ENCODE assay signal across 18 cellular contexts in genomic region chr7:100882201-100882600, GRCh38. TPM values are rescaled to one million over a fixed set of nuclear protein-coding genes. Genes with fewer than 3 reads are reported as not detected.
DNase-seq lines count a peak whose midpoint lies in the region; ATAC-seq and TF ChIP-seq lines count a peak whose summit lies in the region.
"Had no signal": no experiment of that assay in that cellular context is flagged by ENCODE, and none has a peak within 500 bp of the region (broad histone marks: within the 10 kb centered on the region; RNA-seq: fewer than 3 reads in every experiment).

No MANE protein-coding gene starts in this region.

- no peak overlapping the region for H3K4me3 Mint-ChIP-seq in endodermal cell
- no peak overlapping the region for H3K4me3 Mint-ChIP-seq in CD4-positive, alpha-beta memory T cell

- H3K4me2 ChIP-seq in BLaER1 (no peak overlapping the region), neuronal stem cell (ENCODE audit: insufficient read depth, low read length, poor library complexity, severe bottlenecking) (no peak overlapping the region)

- H3K23ac ChIP-seq in neuronal stem cell (ENCODE audit: low read depth, low read length, poor library complexity) = no peak overlapping the region

- no peak overlapping the region for H3K18ac ChIP-seq in neuronal stem cell (ENCODE audit: low read length)

- H3K4me3 ChIP-seq in BLaER1 (no peak overlapping the region), HEK293 (ENCODE audit: low read depth, low read length) (no peak overlapping the region), endodermal cell (ENCODE audit: low read length) (no peak overlapping the region), neuronal stem cell (ENCODE audit: low read length in 2 of 2) (no peak overlapping the region)
- no peak overlapping the region for H3K4me3 ChIP-seq in CD4-positive, alpha-beta memory T cell (ENCODE audit: low read length in 2 of 2)
- H3K4me3 ChIP-seq: Peyer's patch, SK-N-MC had no signal

- H3K14ac ChIP-seq in neuronal stem cell (ENCODE audit: low read length) = no peak overlapping the region

- no peak overlapping the region for H4K8ac ChIP-seq in neuronal stem cell (ENCODE audit: low read depth, low read length)

- peaks cover 20% of the 10 kb centered on the region for H3K79me1 ChIP-seq in neuronal stem cell (ENCODE audit: low read depth, low read length)

- no peak overlapping the region for H2AK5ac ChIP-seq in neuronal stem cell (ENCODE audit: low read depth, low read length)

- TF ChIP-seq CTCF in HEK293 (tag by site-specific recombination; IDR thresholded peaks at IDR 0.05) = no peak
- TF ChIP-seq CTCF in endodermal cell (conservative IDR thresholded peaks at IDR 0.05) = no peak

- H3K9me3 ChIP-seq in BLaER1 = no peaks in the 10 kb centered on the region
- no peaks in the 10 kb centered on the region for H3K9me3 ChIP-seq in HEK293 (ENCODE audit: control insufficient read depth, insufficient read depth, low read depth, low read length)
- no peaks in the 10 kb centered on the region for H3K9me3 ChIP-seq in endodermal cell (ENCODE audit: control insufficient read depth, low read length)
- no peaks in the 10 kb centered on the region for H3K9me3 ChIP-seq in neuronal stem cell (replicated peaks in 1 of 2; ENCODE audit: control insufficient read depth in 2 of 2, insufficient read depth in 1 of 2, low read depth in 1 of 2, low read length in 2 of 2)
- no peaks in the 10 kb centered on the region for H3K9me3 ChIP-seq in CD4-positive, alpha-beta memory T cell (ENCODE audit: control insufficient read depth in 1 of 2, low read length in 2 of 2)
- H3K9me3 ChIP-seq: Peyer's patch had no signal

- intact Hi-C loops in CD4-positive, alpha-beta memory T cell (cut with micrococcal nuclease) = no loop called here

- H3K36me3 ChIP-seq in BLaER1 (peaks cover 100% of the 10 kb centered on the region), HEK293 (ENCODE audit: control insufficient read depth in 2 of 2, insufficient read depth in 1 of 2, low read length in 2 of 2) (peaks cover 63 to 94% of the 10 kb centered on the region in 2 experiments), endodermal cell (ENCODE audit: control insufficient read depth, insufficient read depth, low read length) (peaks cover 92% of the 10 kb centered on the region), neuronal stem cell (replicated peaks in 1 of 2; ENCODE audit: control insufficient read depth in 2 of 2, insufficient read depth in 2 of 2, low read length in 2 of 2) (peaks cover 65 to 99% of the 10 kb centered on the region in 2 donors)
- H3K36me3 ChIP-seq in CD4-positive, alpha-beta memory T cell (ENCODE audit: insufficient read depth, low read length) = peaks cover 69% of the 10 kb centered on the region

- no peak overlapping the region for H2BK15ac ChIP-seq in neuronal stem cell (ENCODE audit: low read length)

- H3K27me3 Mint-ChIP-seq in endodermal cell (ENCODE audit: insufficient read depth) = no peaks in the 10 kb centered on the region
- no peaks in the 10 kb centered on the region for H3K27me3 Mint-ChIP-seq in CD4-positive, alpha-beta memory T cell

- H2BK12ac ChIP-seq in neuronal stem cell (ENCODE audit: low read length) = no peak overlapping the region

- H3K36me3 Mint-ChIP-seq in endodermal cell (ENCODE audit: low read depth) = peaks cover 91% of the 10 kb centered on the region
- peaks cover 62 to 80% of the 10 kb centered on the region in 2 donors for H3K36me3 Mint-ChIP-seq in CD4-positive, alpha-beta memory T cell

- no peak overlapping the region for H2BK120ac ChIP-seq in neuronal stem cell (ENCODE audit: low read depth, low read length)

- peak overlapping the region; percentile 64; the same call in 1 of the 2 replicates for H3K9ac ChIP-seq in BLaER1
- no peak overlapping the region for H3K9ac ChIP-seq in endodermal cell (ENCODE audit: extremely low read depth, low read length, poor library complexity, severe bottlenecking)
- H3K9ac ChIP-seq in neuronal stem cell (ENCODE audit: low read depth, low read length, poor library complexity) = no peak overlapping the region

- peaks cover 90% of the 10 kb centered on the region for H3K4me1 ChIP-seq in BLaER1
- no peaks in the 10 kb centered on the region for H3K4me1 ChIP-seq in HEK293 (ENCODE audit: control insufficient read depth, insufficient read depth, low read length)
- H3K4me1 ChIP-seq in endodermal cell (ENCODE audit: control insufficient read depth, insufficient read depth, low read length) = no peaks in the 10 kb centered on the region
- peaks cover 0 to 8% of the 10 kb centered on the region in 2 donors for H3K4me1 ChIP-seq in neuronal stem cell (ENCODE audit: control insufficient read depth in 2 of 2, insufficient read depth in 1 of 2, low read depth in 1 of 2, low read length in 2 of 2)
- peaks cover 41% of the 10 kb centered on the region for H3K4me1 ChIP-seq in CD4-positive, alpha-beta memory T cell (ENCODE audit: insufficient read depth, low read length)

- H3K27ac Mint-ChIP-seq in endodermal cell = peak overlapping the region; percentile 5
- no peak overlapping the region for H3K27ac Mint-ChIP-seq in CD4-positive, alpha-beta memory T cell

- H3K9me3 Mint-ChIP-seq in endodermal cell = no peaks in the 10 kb centered on the region
- H3K9me3 Mint-ChIP-seq in CD4-positive, alpha-beta memory T cell = peaks cover 0 to 10% (median 0%) of the 10 kb centered on the region in 8 donors

- H3K4ac ChIP-seq in neuronal stem cell (ENCODE audit: low read length) = no peak overlapping the region

- no peaks in the 10 kb centered on the region for H3K27me3 ChIP-seq in BLaER1
- H3K27me3 ChIP-seq in endodermal cell (ENCODE audit: control insufficient read depth, insufficient read depth, low read length, poor library complexity, severe bottlenecking) = no peaks in the 10 kb centered on the region
- no peaks in the 10 kb centered on the region for H3K27me3 ChIP-seq in neuronal stem cell (ENCODE audit: control insufficient read depth in 3 of 3, insufficient read depth in 3 of 3, low read depth in 1 of 3, low read length in 3 of 3)
- H3K27me3 ChIP-seq in CD4-positive, alpha-beta memory T cell (ENCODE audit: insufficient read depth, low read length) = no peaks in the 10 kb centered on the region
- H3K27me3 ChIP-seq: Peyer's patch had no signal

- H4K20me1 ChIP-seq in BLaER1 = peaks cover 100% of the 10 kb centered on the region

- H4K91ac ChIP-seq in neuronal stem cell (ENCODE audit: low read depth, low read length, poor library complexity) = no peak overlapping the region

- peak overlapping the region; percentile 56 for H2BK5ac ChIP-seq in neuronal stem cell (ENCODE audit: low read length)

- no peak for DNase-seq in endodermal cell
- DNase-seq in neuronal stem cell (ENCODE audit: low spot score) = no peak
- no peak for DNase-seq in substantia nigra (lab: John Stamatoyannopoulos, UW)
- no peak for DNase-seq in CD4-positive, alpha-beta memory T cell
- DNase-seq: ACHN, COR-L47, DMS 273 treated with DMSO at 0.1 percent for 48 hours, DND-41, GOT3, NCI-H1105 treated with DMSO at 0.1 percent for 48 hours, NCI-H1694, SHP77 had no signal

- H3K27ac ChIP-seq in BLaER1 (no peak overlapping the region), HEK293 (ENCODE audit: extremely low read depth, low read depth, low read length) (no peak overlapping the region), endodermal cell (ENCODE audit: low read depth, low read length) (no peak overlapping the region), neuronal stem cell (replicated peaks; ENCODE audit: low read length) (no peak overlapping the region), substantia nigra (ENCODE audit: low read depth, low read length, poor library complexity, severe bottlenecking) (no peak overlapping the region)
- H3K27ac ChIP-seq in CD4-positive, alpha-beta memory T cell (ENCODE audit: low read depth, low read length) = no peak overlapping the region
- H3K27ac ChIP-seq: Peyer's patch, SK-N-MC had no signal

- POLR2A ChIA-PET in HEK293 (lab: Yijun Ruan, JAX) = interaction anchor here (0.6 kb wide), 1 partner anchor 13 kb away, joined by 3 read pairs; no protein-coding TSS in a partner anchor
- POLR2A ChIA-PET in CD4-positive, alpha-beta memory T cell (lab: Charles Lee; ENCODE audit: partially characterized antibody) = no interaction called here

- H2AFZ ChIP-seq in neuronal stem cell (ENCODE audit: low read length) = no peak overlapping the region

- peaks cover 10% of the 10 kb centered on the region for H3K4me1 Mint-ChIP-seq in endodermal cell
- H3K4me1 Mint-ChIP-seq in CD4-positive, alpha-beta memory T cell = peaks cover 30 to 62% (median 50%) of the 10 kb centered on the region in 4 donors

- ATAC-seq in HG02623 (IDR thresholded peaks at IDR 0.05; ENCODE audit: unreplicated experiment) = no peak
- ATAC-seq: HCT116 had no signal

- 95 to 100% methylated on average over 1 to 9 of the region's 9 CpGs for WGBS in endodermal cell (ENCODE audit: insufficient coverage in 1 of 2, insufficient read length in 1 of 2), 2 experiments
- no CpG with 5 or more reads among the region's 9 CpGs for WGBS in neuronal stem cell (ENCODE audit: extremely low coverage in 2 of 2, insufficient read length in 2 of 2, insufficient replicate concordance in 1 of 2), 2 donors

- CTCF ChIA-PET in HEK293 (lab: Yijun Ruan, JAX) = no interaction called here
- CTCF ChIA-PET in CD4-positive, alpha-beta memory T cell (lab: Charles Lee; ENCODE audit: partially characterized antibody) = no interaction called here

RNA-seq across cellular contexts. Expression of gene SRRT, which starts 7.3 kb away (rescaled TPM):
- 100 to 1,000 TPM; 186 to 236 TPM for total RNA-seq in endodermal cell
- polyA plus RNA-seq in endodermal cell (2013, experiment 1 of 2) = 161 TPM
- polyA plus RNA-seq in endodermal cell (2013, experiment 2 of 2) = 142 TPM
- polyA plus RNA-seq in neuronal stem cell (2013, experiment 1 of 2) = 97.6 TPM
- polyA plus RNA-seq in neuronal stem cell (2013, experiment 2 of 2) = 99.4 TPM
- total RNA-seq in CD4-positive, alpha-beta memory T cell = 100 to 1,000 TPM; 264 to 272 TPM
- 10 to 100 TPM; 37.8 to 86.5 TPM for polyA plus RNA-seq in CD4-positive, alpha-beta memory T cell

RNA-seq across cellular contexts. Expression of gene UFSP1, which starts 7.3 kb away (rescaled TPM):
- 1 to 10 TPM; 3.7 to 4.0 TPM for total RNA-seq in endodermal cell
- polyA plus RNA-seq in endodermal cell (2013, experiment 1 of 2) = 1.4 TPM
- polyA plus RNA-seq in endodermal cell (2013, experiment 2 of 2) = 2.2 TPM
- polyA plus RNA-seq in neuronal stem cell (2013, experiment 1 of 2) = 1.1 TPM
- polyA plus RNA-seq in neuronal stem cell (2013, experiment 2 of 2) = 1.0 TPM
- total RNA-seq in CD4-positive, alpha-beta memory T cell = 10 to 100 TPM; 10.1 to 11.0 TPM
- 1 to 10 TPM in 1 of 2 donors, under 1 TPM in 1; 0.34 to 2.6 TPM for polyA plus RNA-seq in CD4-positive, alpha-beta memory T cell

RNA-seq across cellular contexts. Expression of gene ACHE, which starts 13.5 kb away (rescaled TPM):
- 10 to 100 TPM in 1 of 2 donors, 1 to 10 TPM in 1; 2.6 to 13.7 TPM for total RNA-seq in endodermal cell
- polyA plus RNA-seq in endodermal cell (2013, experiment 1 of 2) = 6.1 TPM
- polyA plus RNA-seq in endodermal cell (2013, experiment 2 of 2) = 6.1 TPM
- polyA plus RNA-seq in neuronal stem cell (2013, experiment 1 of 2) = 2.0 TPM
- 2.0 TPM for polyA plus RNA-seq in neuronal stem cell (2013, experiment 2 of 2)
- total RNA-seq in CD4-positive, alpha-beta memory T cell = not detected
- not detected for polyA plus RNA-seq in CD4-positive, alpha-beta memory T cell

RNA-seq across cellular contexts. Expression of gene TRIP6, which starts 15.0 kb away (rescaled TPM):
- 100 to 1,000 TPM; 107 to 114 TPM for total RNA-seq in endodermal cell
- polyA plus RNA-seq in endodermal cell (2013, experiment 1 of 2) = 56.2 TPM
- 56.4 TPM for polyA plus RNA-seq in endodermal cell (2013, experiment 2 of 2)
- 34.6 TPM for polyA plus RNA-seq in neuronal stem cell (2013, experiment 1 of 2)
- polyA plus RNA-seq in neuronal stem cell (2013, experiment 2 of 2) = 35.8 TPM
- 1 to 10 TPM; 7.6 to 9.4 TPM for total RNA-seq in CD4-positive, alpha-beta memory T cell
- 1 to 10 TPM; 2.7 to 4.9 TPM for polyA plus RNA-seq in CD4-positive, alpha-beta memory T cell

RNA-seq across cellular contexts. Expression of gene SLC12A9, which starts 29.7 kb away (rescaled TPM):
- total RNA-seq in endodermal cell = 10 to 100 TPM; 22.5 to 35.1 TPM
- polyA plus RNA-seq in endodermal cell (2013, experiment 1 of 2) = 17.0 TPM
- 16.7 TPM for polyA plus RNA-seq in endodermal cell (2013, experiment 2 of 2)
- 11.0 TPM for polyA plus RNA-seq in neuronal stem cell (2013, experiment 1 of 2)
- 9.5 TPM for polyA plus RNA-seq in neuronal stem cell (2013, experiment 2 of 2)
- 10 to 100 TPM; 63.7 to 64.6 TPM for total RNA-seq in CD4-positive, alpha-beta memory T cell
- 1 to 10 TPM; 7.0 to 9.1 TPM for polyA plus RNA-seq in CD4-positive, alpha-beta memory T cell
